8 cellular contexts compared by ENCODE assay signal in genomic region chr1:9689011-9689706, GRCh38. TPM values are rescaled to one million over a fixed set of nuclear protein-coding genes. Genes with fewer than 3 reads are reported as not detected.
A peak's percentile ranks its signal among the peaks of the same experiment; 100 is the strongest.
DNase-seq lines count a peak whose midpoint lies in the region; ATAC-seq and TF ChIP-seq lines count a peak whose summit lies in the region.

No MANE protein-coding gene starts in this region.

- peaks cover 53% of the 10 kb centered on the region for H3K27me3 ChIP-seq in ectodermal cell (ENCODE audit: control insufficient read depth, insufficient read depth, low read length, poor library complexity, severe bottlenecking)

- DNase-seq in GM13976 (ENCODE audit: low spot score) (peak; percentile 94), NCI-H2196 treated with DMSO at 0.1 percent for 48 hours (lab: John Stamatoyannopoulos, UW; ENCODE audit: unreplicated experiment) (peak; percentile 71), lung microvascular endothelial cell (ENCODE audit: low read depth in 2 of 2) (peak; percentile 59 to 76)
- peak; percentile 84 for DNase-seq in activated CD4-positive, alpha-beta memory T cell treated with anti-CD3 and anti-CD28 coated beads, Interleukin-2, amount 10 ng/mL, durations not matched to agents 7 days and 5 days
- peak; percentile 69 to 81 (median 71) for DNase-seq in stimulated activated CD4-positive, alpha-beta T cell treated with anti-CD3 and anti-CD28 coated beads, TNF-alpha, amount 100 ng/mL, for 4 hours (ENCODE audit: low read depth in 3 of 3)

- peak; percentile 71 for ATAC-seq in HG02798 (IDR thresholded peaks at IDR 0.05; ENCODE audit: poor library complexity, unreplicated experiment)
- no peak for ATAC-seq in HG03378 (IDR thresholded peaks at IDR 0.05; ENCODE audit: unreplicated experiment)

- peaks cover 62% of the 10 kb centered on the region for H3K4me1 Mint-ChIP-seq in activated CD4-positive, alpha-beta memory T cell treated with anti-CD3 and anti-CD28 coated beads, Interleukin-2, amount 10 ng/mL, durations not matched to agents 7 days and 5 days

- no peak overlapping the region for H3K27ac Mint-ChIP-seq in activated CD4-positive, alpha-beta memory T cell treated with anti-CD3 and anti-CD28 coated beads, Interleukin-2, amount 10 ng/mL, durations not matched to agents 7 days and 5 days

- WGBS in ectodermal cell, 2 experiments: 0 to 1% methylated on average over 72 of the region's 72 CpGs

- CTCF ChIA-PET in activated CD4-positive, alpha-beta memory T cell treated with anti-CD3 and anti-CD28 coated beads, Interleukin-2, amount 10 ng/mL, durations not matched to agents 7 days and 5 days (lab: Charles Lee): interaction anchor here (0.6 to 2.4 kb wide), 3 partner anchors 18 to 111 kb away, joined by 3 to 9 read pairs (median 3); no protein-coding TSS in a partner anchor

- H3K4me3 Mint-ChIP-seq in activated CD4-positive, alpha-beta memory T cell treated with anti-CD3 and anti-CD28 coated beads, Interleukin-2, amount 10 ng/mL, durations not matched to agents 7 days and 5 days: peak overlapping the region; percentile 62

- POLR2A ChIA-PET in activated CD4-positive, alpha-beta memory T cell treated with anti-CD3 and anti-CD28 coated beads, Interleukin-2, amount 10 ng/mL, durations not matched to agents 7 days and 5 days (lab: Charles Lee): interaction anchor here (0.7 to 8.9 kb wide), 8 partner anchors 14 to 61 kb away, joined by 3 to 65 read pairs (median 6); partner anchors contain the start of gene PIK3CD

- no peaks in the 10 kb centered on the region for H3K36me3 ChIP-seq in ectodermal cell (ENCODE audit: control insufficient read depth, insufficient read depth, low read length)

- in situ Hi-C loops in GM13976 (cut with MboI; ENCODE audit: low sequenced_read_pairs, unreplicated experiment): no loop called here

- no peaks in the 10 kb centered on the region for H3K27me3 Mint-ChIP-seq in activated CD4-positive, alpha-beta memory T cell treated with anti-CD3 and anti-CD28 coated beads, Interleukin-2, amount 10 ng/mL, durations not matched to agents 7 days and 5 days

- H3K9me3 ChIP-seq in ectodermal cell (ENCODE audit: control insufficient read depth, low read length): no peaks in the 10 kb centered on the region

- H3K4me1 ChIP-seq in ectodermal cell (ENCODE audit: control insufficient read depth, insufficient read depth, low read length): peaks cover 13% of the 10 kb centered on the region

- H3K27ac ChIP-seq in ectodermal cell (ENCODE audit: insufficient read depth, low read depth, low read length, poor library complexity, severe bottlenecking): no peak overlapping the region

- H3K4me3 ChIP-seq in ectodermal cell (ENCODE audit: insufficient read depth, low read depth, low read length): peak overlapping the region; percentile 37

- no peak for TF ChIP-seq CTCF in GM13976 (IDR thresholded peaks at IDR 0.05; ENCODE audit: borderline replicate concordance, control extremely low read depth, extremely low read depth, insufficient read depth, missing control alignments)

- no peaks in the 10 kb centered on the region for H3K9me3 Mint-ChIP-seq in activated CD4-positive, alpha-beta memory T cell treated with anti-CD3 and anti-CD28 coated beads, Interleukin-2, amount 10 ng/mL, durations not matched to agents 7 days and 5 days

- peaks cover 47% of the 10 kb centered on the region for H3K36me3 Mint-ChIP-seq in activated CD4-positive, alpha-beta memory T cell treated with anti-CD3 and anti-CD28 coated beads, Interleukin-2, amount 10 ng/mL, durations not matched to agents 7 days and 5 days (ENCODE audit: low read depth)

RNA-seq across cellular contexts. Expression of gene PIK3CD, which starts 37.6 kb away (rescaled TPM):
- total RNA-seq in activated CD4-positive, alpha-beta memory T cell treated with anti-CD3 and anti-CD28 coated beads, Interleukin-2, amount 10 ng/mL, durations not matched to agents 7 days and 5 days: 100 to 1,000 TPM; 211 to 214 TPM
- 5.2 TPM for polyA plus RNA-seq in ectodermal cell (2013, experiment 1 of 4)
- 6.6 TPM for polyA plus RNA-seq in ectodermal cell (2013, experiment 2 of 4)
- 5.0 TPM for polyA plus RNA-seq in ectodermal cell (2013, experiment 3 of 4)
- polyA plus RNA-seq in ectodermal cell (2013, experiment 4 of 4): 5.2 TPM
- 2.4 and 2.8 TPM in 2 replicates for total RNA-seq in lung microvascular endothelial cell

Comparison
In these comparisons a context has a peak if more than half of its experiments do, and no peak if none do; other contexts are left out.
1. RNA of gene PIK3CD, which starts 37.6 kb away (total RNA-seq): 211 to 214 TPM in activated CD4-positive, alpha-beta memory T cell treated with anti-CD3 and anti-CD28 coated beads, Interleukin-2, amount 10 ng/mL, durations not matched to agents 7 days and 5 days; 2.4 to 2.8 TPM in lung microvascular endothelial cell; every median in the first group is over 10 times any median in the second.
2. Peak in every context shown above with its lines, with median percentiles within 50 percentile points of each other: DNase-seq.